Comparison of ENCODE assay signal across 21 cellular contexts in genomic region chr5:30994926-30995325, GRCh38.
"Had no signal": no experiment of that assay in that cellular context is flagged by ENCODE, and none has a peak within 500 bp of the region (broad histone marks: within the 10 kb centered on the region; RNA-seq: fewer than 3 reads in every experiment).

No MANE protein-coding gene starts in this region.

- H3K4me3 ChIP-seq: heart right ventricle, mucosa of descending colon, psoas muscle, spleen, thoracic aorta, transverse colon had no signal

- H3K9ac ChIP-seq: parathyroid adenoma had no signal

- H3K4me1 Mint-ChIP-seq: naive thymus-derived CD8-positive, alpha-beta T cell; stimulated activated memory B cell treated with anti-CD40 and anti-IgM and Interleukin-4, amounts not matched to agents 10 μg/mL and 1 μg/mL and 100 μg/mL, for 72 hours had no signal

- H3K79me2 ChIP-seq: parathyroid adenoma had no signal

- H3K4me1 ChIP-seq: heart right ventricle, parathyroid adenoma, psoas muscle, spleen, transverse colon had no signal

- H3K4me3 Mint-ChIP-seq: dendritic cell treated with granulocyte-macrophage colony-stimulating factor and Interleukin-4, amounts not matched to agents 40 ng/mL and 50 ng/mL, for 4 days; effector memory CD8-positive, alpha-beta T cell; naive thymus-derived CD8-positive, alpha-beta T cell; stimulated activated memory B cell treated with anti-CD40 and anti-IgM and Interleukin-4, amounts not matched to agents 10 μg/mL and 1 μg/mL and 100 μg/mL, for 72 hours; stimulated activated naive CD8-positive, alpha-beta T cell treated with anti-CD3 and anti-CD28 coated beads, Interleukin-15, Interleukin-2, amounts not matched to agents 100 ng/mL and 50 ng/mL, for 24 hours had no signal

- H3K27me3 Mint-ChIP-seq: dendritic cell treated with granulocyte-macrophage colony-stimulating factor and Interleukin-4, amounts not matched to agents 40 ng/mL and 50 ng/mL, for 4 days; effector memory CD8-positive, alpha-beta T cell; naive thymus-derived CD8-positive, alpha-beta T cell; stimulated activated memory B cell treated with anti-CD40 and anti-IgM and Interleukin-4, amounts not matched to agents 10 μg/mL and 1 μg/mL and 100 μg/mL, for 72 hours; stimulated activated naive CD8-positive, alpha-beta T cell treated with anti-CD3 and anti-CD28 coated beads, Interleukin-15, Interleukin-2, amounts not matched to agents 100 ng/mL and 50 ng/mL, for 24 hours had no signal

- DNase-seq: cerebellar nuclear complex; effector memory CD8-positive, alpha-beta T cell; erythroblast; heart right ventricle; islet precursor cell; mammary epithelial cell; mucosa of descending colon; naive thymus-derived CD8-positive, alpha-beta T cell; psoas muscle; spleen; stimulated activated CD4-positive, alpha-beta T cell treated with anti-CD3 and anti-CD28 coated beads, Interleukin-15, amount 100 ng/mL, for 24 hours; stimulated activated CD4-positive, alpha-beta T cell treated with anti-CD3 and anti-CD28 coated beads, Interleukin-1b, Interleukin-23, amount 100 ng/mL, for 48 hours; stimulated activated CD4-positive, alpha-beta T cell treated with anti-CD3 and anti-CD28 coated beads, Interleukin-4, amount 100 ng/mL, for 24 hours; transverse colon had no signal

- ATAC-seq: effector memory CD8-positive, alpha-beta T cell; heart right ventricle; left lobe of liver; mucosa of descending colon; naive thymus-derived CD8-positive, alpha-beta T cell; psoas muscle; sciatic nerve; stimulated activated memory B cell treated with anti-CD40 and anti-IgM and Interleukin-4, amounts not matched to agents 10 μg/mL and 1 μg/mL and 100 μg/mL, for 72 hours had no signal

- H3K27ac ChIP-seq: heart right ventricle, parathyroid adenoma, psoas muscle, spleen, thoracic aorta, transverse colon had no signal

- H2AFZ ChIP-seq: parathyroid adenoma had no signal

- H3K36me3 Mint-ChIP-seq: naive thymus-derived CD8-positive, alpha-beta T cell; stimulated activated memory B cell treated with anti-CD40 and anti-IgM and Interleukin-4, amounts not matched to agents 10 μg/mL and 1 μg/mL and 100 μg/mL, for 72 hours had no signal

- H3K27me3 ChIP-seq: heart right ventricle, spleen, transverse colon had no signal

- H3K27ac Mint-ChIP-seq: dendritic cell treated with granulocyte-macrophage colony-stimulating factor and Interleukin-4, amounts not matched to agents 40 ng/mL and 50 ng/mL, for 4 days; effector memory CD8-positive, alpha-beta T cell; naive thymus-derived CD8-positive, alpha-beta T cell; stimulated activated memory B cell treated with anti-CD40 and anti-IgM and Interleukin-4, amounts not matched to agents 10 μg/mL and 1 μg/mL and 100 μg/mL, for 72 hours; stimulated activated naive CD8-positive, alpha-beta T cell treated with anti-CD3 and anti-CD28 coated beads, Interleukin-15, Interleukin-2, amounts not matched to agents 100 ng/mL and 50 ng/mL, for 24 hours had no signal

- H3K9me3 ChIP-seq: heart right ventricle, mucosa of descending colon, psoas muscle, thoracic aorta, transverse colon had no signal

- H3K9me3 Mint-ChIP-seq: dendritic cell treated with granulocyte-macrophage colony-stimulating factor and Interleukin-4, amounts not matched to agents 40 ng/mL and 50 ng/mL, for 4 days had no signal

- H3K36me3 ChIP-seq: heart right ventricle, spleen, thoracic aorta, transverse colon had no signal
